ENCODE assay signal across 19 cellular contexts in the genomic region with DNA sequence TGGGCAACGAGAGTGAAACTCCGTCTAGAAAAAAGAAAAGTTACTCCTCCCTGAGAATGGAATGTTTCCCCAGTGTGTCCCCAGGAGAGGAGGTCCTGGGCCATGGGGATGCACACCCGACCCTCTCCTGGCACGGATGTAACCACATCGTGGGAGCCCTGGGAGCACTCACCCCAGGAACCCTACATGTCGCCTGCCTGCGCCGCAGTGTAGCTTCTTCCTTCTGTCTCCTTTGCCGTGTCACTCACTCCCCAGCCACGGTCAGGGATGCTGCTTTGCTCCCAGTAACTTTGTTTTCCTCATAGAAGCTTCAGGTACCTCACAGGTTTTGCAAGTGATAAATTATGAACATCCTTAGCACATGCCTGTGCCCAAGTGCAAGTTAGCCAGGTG.
DNase-seq lines count a peak whose midpoint lies in the region; ATAC-seq, FAIRE-seq and TF ChIP-seq lines count a peak whose summit lies in the region.
"Had no signal": no experiment of that assay in that cellular context is flagged by ENCODE, and none has a peak within 500 bp of the region (broad histone marks: within the 10 kb centered on the region; RNA-seq: fewer than 3 reads in every experiment).

No MANE protein-coding gene starts in this region.

- no peak overlapping the region for H4K8ac ChIP-seq in H1 (ENCODE audit: extremely low read depth, insufficient read depth, low read length)

- TF ChIP-seq EP300 in H1 (IDR thresholded peaks at IDR 0.05; ENCODE audit: borderline replicate concordance in 1 of 2, low read depth in 2 of 2, low read length in 2 of 2): no peak

- H2BK12ac ChIP-seq in H1 (ENCODE audit: low read depth, low read length): no peak overlapping the region; the same call in 1 of the 2 replicates

- no peak overlapping the region for H2BK5ac ChIP-seq in H1 (ENCODE audit: low read depth, low read length)

- H3K36me3 Mint-ChIP-seq in activated CD4-positive, alpha-beta T cell treated with anti-CD3 and anti-CD28 coated beads, Interleukin-2, amount 10 ng/mL, durations not matched to agents 7 days and 5 days (ENCODE audit: low read depth): peaks cover 52% of the 10 kb centered on the region
- H3K36me3 Mint-ChIP-seq in activated CD4-positive, alpha-beta T cell treated with anti-CD3 and anti-CD28 coated beads, Interleukin-2, amount 10 ng/mL, durations not matched to agents 24 days and 14 days (ENCODE audit: low read depth): peaks cover 57% of the 10 kb centered on the region
- H3K36me3 Mint-ChIP-seq in activated CD8-positive, alpha-beta T cell treated with anti-CD3 and anti-CD28 coated beads for 36 hours (ENCODE audit: low read depth): peaks cover 49% of the 10 kb centered on the region
- peaks cover 92% of the 10 kb centered on the region for H3K36me3 Mint-ChIP-seq in stimulated activated effector memory CD8-positive, alpha-beta T cell treated with anti-CD3 and anti-CD28 coated beads, Interleukin-12 subunit alpha, Interleukin-12 subunit beta, amount 100 ng/mL, for 72 hours
- H3K36me3 Mint-ChIP-seq in natural killer cell treated with Interleukin-12 subunit alpha and Interleukin-12 subunit beta and Interleukin-15 and Interleukin-18, amount 100 ng/mL, for 72 hours: peaks cover 23% of the 10 kb centered on the region

- H2AK5ac ChIP-seq in H1 (ENCODE audit: low read depth, low read length): no peak overlapping the region

- H3K27ac ChIP-seq in H1 (ENCODE audit: low read depth, low read length) (no peak overlapping the region), caudate nucleus (ENCODE audit: low read depth, low read length) (no peak overlapping the region), breast epithelium (no peak overlapping the region)
- H3K27ac ChIP-seq: 22Rv1, C4-2B had no signal

- H3K36me3 ChIP-seq in H1 (ENCODE audit: control insufficient read depth in 2 of 4, insufficient read depth in 4 of 4, low read length in 3 of 4) (peaks cover 2 to 50% (median 33%) of the 10 kb centered on the region in 4 experiments; a peak in 7 of 8 replicates), breast epithelium (peaks cover 8% of the 10 kb centered on the region)

- no peak overlapping the region for H2BK15ac ChIP-seq in H1 (ENCODE audit: low read length)

- H3K4me1 ChIP-seq in H1 (replicated peaks in 1 of 4; ENCODE audit: control insufficient read depth in 3 of 4, insufficient read depth in 4 of 4, low read length in 3 of 4) (peaks cover 0 to 9% (median 7%) of the 10 kb centered on the region in 4 experiments; a peak in 6 of 7 replicates), breast epithelium (no peaks in the 10 kb centered on the region)

- intact Hi-C loops in activated CD4-positive, alpha-beta T cell treated with anti-CD3 and anti-CD28 coated beads, Interleukin-2, amount 10 ng/mL, durations not matched to agents 24 days and 14 days (cut with micrococcal nuclease): no loop called here
- intact Hi-C loops in activated CD8-positive, alpha-beta T cell treated with anti-CD3 and anti-CD28 coated beads for 36 hours (cut with micrococcal nuclease): loop anchor here (10.0 kb wide), 1 partner anchor 163 kb away; no protein-coding TSS in a partner anchor
- intact Hi-C loops in breast epithelium (cut with DNase I; ENCODE audit: low total_unique reads): no loop called here

- no peak overlapping the region for H3K14ac ChIP-seq in H1 (ENCODE audit: insufficient read length)

- H3K27me3 ChIP-seq in H1 (replicated peaks in 1 of 4; ENCODE audit: control insufficient read depth in 3 of 4, extremely low read depth in 1 of 4, insufficient read depth in 3 of 4, low read length in 3 of 4) (no peaks in the 10 kb centered on the region), breast epithelium (no peaks in the 10 kb centered on the region)

- no peak for TF ChIP-seq RAD21 in H1 (IDR thresholded peaks at IDR 0.05 in 1 of 2, conservative IDR thresholded peaks at IDR 0.05 in 1 of 2; ENCODE audit: low read depth in 2 of 2, low read length in 2 of 2)

- no peak overlapping the region for H3K9ac ChIP-seq in H1 (replicated peaks in 1 of 4; ENCODE audit: extremely low read depth in 1 of 4, low read depth in 3 of 4, low read length in 3 of 4)

- H4K5ac ChIP-seq in H1 (ENCODE audit: insufficient read length, low read depth, low read length): no peak overlapping the region

- DNase-seq in activated CD4-positive, alpha-beta T cell treated with anti-CD3 and anti-CD28 coated beads, Interleukin-2, amount 10 ng/mL, durations not matched to agents 7 days and 5 days: no peak
- DNase-seq in activated CD4-positive, alpha-beta T cell treated with anti-CD3 and anti-CD28 coated beads, Interleukin-2, amount 10 ng/mL, durations not matched to agents 24 days and 14 days: no peak
- no peak for DNase-seq in activated CD8-positive, alpha-beta T cell treated with anti-CD3 and anti-CD28 coated beads for 36 hours
- DNase-seq in H1 (ENCODE audit: low read depth in 1 of 2, low spot score in 2 of 2) (no peak), caudate nucleus (lab: John Stamatoyannopoulos, UW) (no peak), breast epithelium (ENCODE audit: low spot score in 2 of 2) (no peak)
- no peak for DNase-seq in stimulated activated effector memory CD8-positive, alpha-beta T cell treated with anti-CD3 and anti-CD28 coated beads, Interleukin-12 subunit alpha, Interleukin-12 subunit beta, amount 100 ng/mL, for 72 hours (ENCODE audit: low spot score in 2 of 2)
- DNase-seq in natural killer cell treated with Interleukin-12 subunit alpha and Interleukin-12 subunit beta and Interleukin-15 and Interleukin-18, amount 100 ng/mL, for 72 hours (ENCODE audit: low spot score): no peak
- DNase-seq: AML-193, DMS79, H7, NCI-H1417, NCI-H187, NCI-H2227 treated with DMSO at 0.1 percent for 48 hours, NCI-H510A treated with DMSO at 0.1 percent for 48 hours, NCI-H774, OCI-M1 had no signal

- H3K9me3 Mint-ChIP-seq in activated CD4-positive, alpha-beta T cell treated with anti-CD3 and anti-CD28 coated beads, Interleukin-2, amount 10 ng/mL, durations not matched to agents 7 days and 5 days: no peaks in the 10 kb centered on the region
- H3K9me3 Mint-ChIP-seq in activated CD4-positive, alpha-beta T cell treated with anti-CD3 and anti-CD28 coated beads, Interleukin-2, amount 10 ng/mL, durations not matched to agents 24 days and 14 days: no peaks in the 10 kb centered on the region
- no peaks in the 10 kb centered on the region for H3K9me3 Mint-ChIP-seq in activated CD8-positive, alpha-beta T cell treated with anti-CD3 and anti-CD28 coated beads for 36 hours
- H3K9me3 Mint-ChIP-seq in stimulated activated effector memory CD8-positive, alpha-beta T cell treated with anti-CD3 and anti-CD28 coated beads, Interleukin-12 subunit alpha, Interleukin-12 subunit beta, amount 100 ng/mL, for 72 hours: no peaks in the 10 kb centered on the region
- H3K9me3 Mint-ChIP-seq in natural killer cell treated with Interleukin-12 subunit alpha and Interleukin-12 subunit beta and Interleukin-15 and Interleukin-18, amount 100 ng/mL, for 72 hours: no peaks in the 10 kb centered on the region

- POLR2A ChIA-PET in activated CD4-positive, alpha-beta T cell treated with anti-CD3 and anti-CD28 coated beads, Interleukin-2, amount 10 ng/mL, durations not matched to agents 7 days and 5 days (lab: Charles Lee): no interaction called here
- POLR2A ChIA-PET in activated CD8-positive, alpha-beta T cell treated with anti-CD3 and anti-CD28 coated beads for 36 hours (lab: Charles Lee): interaction anchor here (1.2 to 1.7 kb wide), 2 partner anchors 14 to 161 kb away, joined by 3 to 7 read pairs; no protein-coding TSS in a partner anchor
- POLR2A ChIA-PET in H1 (lab: Charles Lee; ENCODE audit: partially characterized antibody): interaction anchor here (0.9 kb wide), 1 partner anchor 9 kb away, joined by 4 read pairs; no protein-coding TSS in a partner anchor

- H3K56ac ChIP-seq in H1 (replicated peaks; ENCODE audit: insufficient read length, low read depth, low read length): no peak overlapping the region

- H3K18ac ChIP-seq in H1 (ENCODE audit: extremely low read depth, low read length): peak overlapping the region; percentile 13; the same call in 1 of the 2 replicates

- no peak for FAIRE-seq in H1 (lab: Jason Lieb, UNC)

- no peak overlapping the region for H2BK120ac ChIP-seq in H1 (replicated peaks; ENCODE audit: low read depth, low read length)

- H4K20me1 ChIP-seq in H1 (replicated peaks in 1 of 2; ENCODE audit: control insufficient read depth in 1 of 2, insufficient read depth in 2 of 2, low read length in 2 of 2): peaks cover 0 to 2% of the 10 kb centered on the region in 2 experiments

- no peak overlapping the region for H3K23ac ChIP-seq in H1 (ENCODE audit: insufficient read length)

- no peaks in the 10 kb centered on the region for H3K27me3 Mint-ChIP-seq in activated CD4-positive, alpha-beta T cell treated with anti-CD3 and anti-CD28 coated beads, Interleukin-2, amount 10 ng/mL, durations not matched to agents 7 days and 5 days
- H3K27me3 Mint-ChIP-seq in activated CD4-positive, alpha-beta T cell treated with anti-CD3 and anti-CD28 coated beads, Interleukin-2, amount 10 ng/mL, durations not matched to agents 24 days and 14 days: no peaks in the 10 kb centered on the region
- H3K27me3 Mint-ChIP-seq in activated CD8-positive, alpha-beta T cell treated with anti-CD3 and anti-CD28 coated beads for 36 hours: no peaks in the 10 kb centered on the region
- H3K27me3 Mint-ChIP-seq in natural killer cell treated with Interleukin-12 subunit alpha and Interleukin-12 subunit beta and Interleukin-15 and Interleukin-18, amount 100 ng/mL, for 72 hours: no peaks in the 10 kb centered on the region

- H2BK20ac ChIP-seq in H1 (ENCODE audit: low read length): no peak overlapping the region

- no peak for ATAC-seq in activated CD8-positive, alpha-beta T cell treated with anti-CD3 and anti-CD28 coated beads for 36 hours
- ATAC-seq in stimulated activated effector memory CD8-positive, alpha-beta T cell treated with anti-CD3 and anti-CD28 coated beads, Interleukin-12 subunit alpha, Interleukin-12 subunit beta, amount 100 ng/mL, for 72 hours: no peak
- ATAC-seq in natural killer cell treated with Interleukin-12 subunit alpha and Interleukin-12 subunit beta and Interleukin-15 and Interleukin-18, amount 100 ng/mL, for 72 hours: no peak

- H3K4me3 Mint-ChIP-seq in activated CD4-positive, alpha-beta T cell treated with anti-CD3 and anti-CD28 coated beads, Interleukin-2, amount 10 ng/mL, durations not matched to agents 7 days and 5 days: no peak overlapping the region
- no peak overlapping the region for H3K4me3 Mint-ChIP-seq in activated CD4-positive, alpha-beta T cell treated with anti-CD3 and anti-CD28 coated beads, Interleukin-2, amount 10 ng/mL, durations not matched to agents 24 days and 14 days
- H3K4me3 Mint-ChIP-seq in activated CD8-positive, alpha-beta T cell treated with anti-CD3 and anti-CD28 coated beads for 36 hours: peak overlapping the region; percentile 4
- H3K4me3 Mint-ChIP-seq in stimulated activated effector memory CD8-positive, alpha-beta T cell treated with anti-CD3 and anti-CD28 coated beads, Interleukin-12 subunit alpha, Interleukin-12 subunit beta, amount 100 ng/mL, for 72 hours: no peak overlapping the region
- H3K4me3 Mint-ChIP-seq in natural killer cell treated with Interleukin-12 subunit alpha and Interleukin-12 subunit beta and Interleukin-15 and Interleukin-18, amount 100 ng/mL, for 72 hours: no peak overlapping the region

- H3K23me2 ChIP-seq in H1 (ENCODE audit: low read depth, low read length): no peaks in the 10 kb centered on the region

- no peak overlapping the region for H3K4ac ChIP-seq in H1 (replicated peaks; ENCODE audit: insufficient read length, low read depth, low read length)

- H3K79me1 ChIP-seq in H1 (ENCODE audit: low read depth, low read length): no peaks in the 10 kb centered on the region

- no peak overlapping the region for H2AFZ ChIP-seq in H1 (ENCODE audit: low read length)

- H3K4me1 Mint-ChIP-seq in activated CD4-positive, alpha-beta T cell treated with anti-CD3 and anti-CD28 coated beads, Interleukin-2, amount 10 ng/mL, durations not matched to agents 7 days and 5 days: no peaks in the 10 kb centered on the region
- no peaks in the 10 kb centered on the region for H3K4me1 Mint-ChIP-seq in activated CD4-positive, alpha-beta T cell treated with anti-CD3 and anti-CD28 coated beads, Interleukin-2, amount 10 ng/mL, durations not matched to agents 24 days and 14 days
- no peaks in the 10 kb centered on the region for H3K4me1 Mint-ChIP-seq in activated CD8-positive, alpha-beta T cell treated with anti-CD3 and anti-CD28 coated beads for 36 hours (ENCODE audit: low read depth)
- H3K4me1 Mint-ChIP-seq in stimulated activated effector memory CD8-positive, alpha-beta T cell treated with anti-CD3 and anti-CD28 coated beads, Interleukin-12 subunit alpha, Interleukin-12 subunit beta, amount 100 ng/mL, for 72 hours: no peaks in the 10 kb centered on the region
- peaks cover 0 to 7% of the 10 kb centered on the region in 2 donors for H3K4me1 Mint-ChIP-seq in natural killer cell treated with Interleukin-12 subunit alpha and Interleukin-12 subunit beta and Interleukin-15 and Interleukin-18, amount 100 ng/mL, for 72 hours (ENCODE audit: low read depth in 2 of 2)

- H3K4me3 ChIP-seq in H1 (ENCODE audit: extremely low read depth in 1 of 4, insufficient read depth in 2 of 4, low read depth in 3 of 4, low read length in 4 of 4): no peak overlapping the region
- H3K4me3 ChIP-seq in breast epithelium: no peak overlapping the region

- no peak overlapping the region for H4K91ac ChIP-seq in H1 (replicated peaks; ENCODE audit: insufficient read length, low read length)

- CTCF ChIA-PET in activated CD4-positive, alpha-beta T cell treated with anti-CD3 and anti-CD28 coated beads, Interleukin-2, amount 10 ng/mL, durations not matched to agents 7 days and 5 days (lab: Charles Lee): interaction anchor here (0.7 to 1.1 kb wide), 2 partner anchors 18 to 26 kb away, joined by 3 read pairs; no protein-coding TSS in a partner anchor
- CTCF ChIA-PET in activated CD8-positive, alpha-beta T cell treated with anti-CD3 and anti-CD28 coated beads for 36 hours (lab: Charles Lee): interaction anchor here (1.0 kb wide), 1 partner anchor 299 kb away, joined by 3 read pairs; no protein-coding TSS in a partner anchor
- CTCF ChIA-PET in H1 (lab: Charles Lee; ENCODE audit: partially characterized antibody): interaction anchor here (1.0 to 1.8 kb wide), 4 partner anchors 9 to 161 kb away, joined by 3 to 6 read pairs (median 4); no protein-coding TSS in a partner anchor

- TF ChIP-seq POLR2A in H1 (IDR thresholded peaks at IDR 0.05; ENCODE audit: control extremely low read depth in 1 of 2, low read depth in 2 of 2, low read length in 2 of 2) (no peak), breast epithelium (IDR thresholded peaks at IDR 0.05) (no peak)

- H3K4me2 ChIP-seq in H1 (ENCODE audit: insufficient read depth in 1 of 2, low read depth in 2 of 2, low read length in 2 of 2): no peak overlapping the region

- H3K27ac Mint-ChIP-seq in activated CD4-positive, alpha-beta T cell treated with anti-CD3 and anti-CD28 coated beads, Interleukin-2, amount 10 ng/mL, durations not matched to agents 7 days and 5 days: peak overlapping the region; percentile 0
- H3K27ac Mint-ChIP-seq in activated CD4-positive, alpha-beta T cell treated with anti-CD3 and anti-CD28 coated beads, Interleukin-2, amount 10 ng/mL, durations not matched to agents 24 days and 14 days: no peak overlapping the region
- no peak overlapping the region for H3K27ac Mint-ChIP-seq in activated CD8-positive, alpha-beta T cell treated with anti-CD3 and anti-CD28 coated beads for 36 hours
- peak overlapping the region; percentile 70 for H3K27ac Mint-ChIP-seq in stimulated activated effector memory CD8-positive, alpha-beta T cell treated with anti-CD3 and anti-CD28 coated beads, Interleukin-12 subunit alpha, Interleukin-12 subunit beta, amount 100 ng/mL, for 72 hours
- no peak overlapping the region for H3K27ac Mint-ChIP-seq in natural killer cell treated with Interleukin-12 subunit alpha and Interleukin-12 subunit beta and Interleukin-15 and Interleukin-18, amount 100 ng/mL, for 72 hours

- no peaks in the 10 kb centered on the region for H3K79me2 ChIP-seq in H1 (ENCODE audit: control insufficient read depth in 1 of 2, insufficient read depth in 2 of 2, low read length in 2 of 2)

- TF ChIP-seq CTCF in activated CD8-positive, alpha-beta T cell treated with anti-CD3 and anti-CD28 coated beads for 36 hours (IDR thresholded peaks at IDR 0.05): no peak
- TF ChIP-seq CTCF in H1 (IDR thresholded peaks at IDR 0.05; ENCODE audit: control extremely low read depth in 1 of 3, insufficient read depth in 1 of 3, low read depth in 1 of 3, low read length in 3 of 3) (no peak), breast epithelium (IDR thresholded peaks at IDR 0.05) (no peak)

- H3K9me3 ChIP-seq in H1 (ENCODE audit: insufficient read depth in 2 of 2, low read depth in 1 of 2, low read length in 1 of 2): peaks cover 0 to 3% of the 10 kb centered on the region in 2 experiments; a peak in 1 of 4 replicates
- H3K9me3 ChIP-seq in breast epithelium: no peaks in the 10 kb centered on the region

- WGBS in H1 (ENCODE audit: extremely low coverage in 1 of 2, insufficient coverage in 1 of 2, insufficient read length in 1 of 2, insufficient replicate concordance in 2 of 2, low coverage in 1 of 2, low lambda C conversion rate in 2 of 2, missing lambda C conversion rate in 1 of 2), 2 experiments: 95% methylated on average over 10 of the region's 10 CpGs; no CpG with 5 or more reads in 1 of the 2 experiments

Comparison
In these comparisons a context has a peak if more than half of its experiments do, and no peak if none do; other contexts are left out.
1. H3K27ac Mint-ChIP-seq: peak in activated CD4-positive, alpha-beta T cell treated with anti-CD3 and anti-CD28 coated beads, Interleukin-2, amount 10 ng/mL, durations not matched to agents 7 days and 5 days (single experiment) and stimulated activated effector memory CD8-positive, alpha-beta T cell treated with anti-CD3 and anti-CD28 coated beads, Interleukin-12 subunit alpha, Interleukin-12 subunit beta, amount 100 ng/mL, for 72 hours (single experiment); none in activated CD4-positive, alpha-beta T cell treated with anti-CD3 and anti-CD28 coated beads, Interleukin-2, amount 10 ng/mL, durations not matched to agents 24 days and 14 days (single experiment), activated CD8-positive, alpha-beta T cell treated with anti-CD3 and anti-CD28 coated beads for 36 hours (single experiment) and natural killer cell treated with Interleukin-12 subunit alpha and Interleukin-12 subunit beta and Interleukin-15 and Interleukin-18, amount 100 ng/mL, for 72 hours (0 of 2).